In the genomic region with DNA sequence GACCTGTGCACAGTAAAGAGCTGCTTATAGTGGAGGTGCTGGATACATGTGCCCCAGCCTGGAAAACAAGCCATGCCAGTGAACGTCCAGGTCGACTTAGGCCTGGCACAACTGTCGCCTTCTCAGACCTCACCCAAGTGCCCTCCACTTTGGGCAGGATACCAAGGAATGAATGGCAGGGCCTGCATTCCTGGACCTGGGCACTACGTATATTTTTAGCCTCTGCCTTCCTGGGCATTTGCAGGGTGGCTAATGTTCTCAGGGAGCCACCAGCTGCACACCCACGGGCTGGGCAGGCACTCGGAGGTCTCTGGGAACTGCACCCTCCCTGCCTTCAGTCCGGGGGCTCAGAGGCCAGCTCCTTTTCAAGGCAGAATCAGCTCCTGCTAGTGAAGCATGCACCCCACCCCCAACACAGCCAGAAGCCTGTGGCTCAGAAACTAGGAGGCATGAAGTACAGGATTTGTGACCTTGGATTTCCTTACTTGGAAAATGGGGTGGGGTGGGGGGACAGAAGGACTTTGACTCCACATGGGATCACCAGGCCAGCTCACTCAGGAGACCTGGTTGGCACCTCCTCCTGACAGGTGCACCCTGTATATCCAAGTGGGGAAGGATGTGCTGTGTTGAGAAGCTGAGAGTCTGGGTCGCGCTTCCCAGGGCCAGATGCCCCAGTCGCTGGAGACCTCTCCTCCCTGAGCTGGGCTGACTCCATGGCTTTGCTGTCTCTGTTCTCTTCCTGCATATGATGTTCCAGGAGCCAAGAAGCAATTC, we compare ENCODE assay signal across 11 cellular contexts. TPM values are rescaled to one million over a fixed set of nuclear protein-coding genes. Genes with fewer than 3 reads are reported as not detected.
A peak's percentile ranks its signal among the peaks of the same experiment; 100 is the strongest.
DNase-seq lines count a peak whose midpoint lies in the region; ATAC-seq and TF ChIP-seq lines count a peak whose summit lies in the region.
"Had no signal": no experiment of that assay in that cellular context is flagged by ENCODE, and none has a peak within 500 bp of the region (broad histone marks: within the 10 kb centered on the region; RNA-seq: fewer than 3 reads in every experiment).

No MANE protein-coding gene starts in this region.

- CTCF ChIA-PET in activated CD4-positive, alpha-beta memory T cell treated with anti-CD3 and anti-CD28 coated beads, Interleukin-2, amount 10 ng/mL, durations not matched to agents 7 days and 5 days (lab: Charles Lee), result no interaction called here
- CTCF ChIA-PET in activated CD4-positive, alpha-beta memory T cell treated with anti-CD3 and anti-CD28 coated beads for 36 hours (lab: Charles Lee), result interaction anchor here (0.9 to 3.1 kb wide), 2 partner anchors 53 to 109 kb away, joined by 3 to 13 read pairs; no protein-coding TSS in a partner anchor
- CTCF ChIA-PET in SK-N-SH (lab: Yijun Ruan, JAX), result interaction anchor here (0.9 to 2.9 kb wide), 2 partner anchors 53 to 109 kb away, joined by 3 to 11 read pairs; no protein-coding TSS in a partner anchor

- H3K9me3 ChIP-seq in thoracic aorta, result no peaks in the 10 kb centered on the region
- H3K9me3 ChIP-seq in SK-N-SH, result no peaks in the 10 kb centered on the region

- peaks cover 42% of the 10 kb centered on the region for H3K4me1 Mint-ChIP-seq in activated CD4-positive, alpha-beta memory T cell treated with anti-CD3 and anti-CD28 coated beads, Interleukin-2, amount 10 ng/mL, durations not matched to agents 7 days and 5 days
- peaks cover 43% of the 10 kb centered on the region for H3K4me1 Mint-ChIP-seq in activated CD4-positive, alpha-beta memory T cell treated with anti-CD3 and anti-CD28 coated beads for 36 hours (ENCODE audit: low read depth)
- peaks cover 44 to 53% of the 10 kb centered on the region in 2 donors for H3K4me1 Mint-ChIP-seq in immature natural killer cell

- H3K27ac ChIP-seq in thoracic aorta (peak overlapping the region; percentile 53 to 98), SK-N-SH (ENCODE audit: low read depth in 2 of 2, low read length in 1 of 2) (no peak overlapping the region)
- H3K27ac ChIP-seq: brain microvascular endothelial cell had no signal

- H3K4me2 ChIP-seq in SK-N-SH, result no peak overlapping the region

- H3K79me2 ChIP-seq in SK-N-SH (ENCODE audit: insufficient read depth), result peaks cover 19% of the 10 kb centered on the region

- intact Hi-C loops in activated CD4-positive, alpha-beta memory T cell treated with anti-CD3 and anti-CD28 coated beads for 36 hours (cut with micrococcal nuclease), result loop anchor here (5.0 kb wide), 1 partner anchor 107 kb away; no protein-coding TSS in a partner anchor

- H3K27me3 Mint-ChIP-seq in activated CD4-positive, alpha-beta memory T cell treated with anti-CD3 and anti-CD28 coated beads, Interleukin-2, amount 10 ng/mL, durations not matched to agents 7 days and 5 days, result no peaks in the 10 kb centered on the region
- no peaks in the 10 kb centered on the region for H3K27me3 Mint-ChIP-seq in activated CD4-positive, alpha-beta memory T cell treated with anti-CD3 and anti-CD28 coated beads for 36 hours
- H3K27me3 Mint-ChIP-seq in immature natural killer cell (ENCODE audit: low read depth in 3 of 3), result peaks cover 15 to 29% (median 22%) of the 10 kb centered on the region in 3 donors

- no peak overlapping the region for H2AFZ ChIP-seq in SK-N-SH (ENCODE audit: low read depth)

- no peaks in the 10 kb centered on the region for H3K9me2 ChIP-seq in SK-N-SH

- H3F3A ChIP-seq in SK-N-SH (replicated peaks; ENCODE audit: insufficient read depth), result peaks cover 6% of the 10 kb centered on the region

- no peaks in the 10 kb centered on the region for H3K36me3 ChIP-seq in thoracic aorta
- peaks cover 0 to 5% of the 10 kb centered on the region in 2 experiments for H3K36me3 ChIP-seq in SK-N-SH (replicated peaks in 1 of 2; ENCODE audit: control insufficient read depth in 1 of 2, insufficient read depth in 2 of 2, low read length in 1 of 2)

- DNase-seq in activated CD4-positive, alpha-beta memory T cell treated with anti-CD3 and anti-CD28 coated beads, Interleukin-2, amount 10 ng/mL, durations not matched to agents 7 days and 5 days, result no peak
- no peak for DNase-seq in activated CD4-positive, alpha-beta memory T cell treated with anti-CD3 and anti-CD28 coated beads for 36 hours
- DNase-seq in immature natural killer cell (no peak), thoracic aorta (ENCODE audit: low spot score) (no peak), SK-N-SH (no peak), activated T-cell treated with anti-CD3 and anti-CD28 coated beads for 4 hours (no peak)
- DNase-seq: brain microvascular endothelial cell; erythroblast; NCI-H1436; stimulated activated CD4-positive, alpha-beta T cell treated with anti-CD3 and anti-CD28 coated beads, Interleukin-4, amount 100 ng/mL, for 4 hours; T-helper 1 cell had no signal

- H4K20me1 ChIP-seq in SK-N-SH (ENCODE audit: insufficient read depth), result peaks cover 18% of the 10 kb centered on the region

- TF ChIP-seq RAD21 in SK-N-SH (IDR thresholded peaks at IDR 0.05; ENCODE audit: low read length), result no peak

- no peak for ATAC-seq in thoracic aorta (ENCODE audit: insufficient number of reproducible peaks, low FRiP score, low read depth)

- H3K27me3 ChIP-seq in thoracic aorta (replicated peaks; ENCODE audit: insufficient read depth) (no peaks in the 10 kb centered on the region), SK-N-SH (ENCODE audit: insufficient read depth) (no peaks in the 10 kb centered on the region)

- H3K36me3 Mint-ChIP-seq in activated CD4-positive, alpha-beta memory T cell treated with anti-CD3 and anti-CD28 coated beads, Interleukin-2, amount 10 ng/mL, durations not matched to agents 7 days and 5 days (ENCODE audit: low read depth), result peaks cover 10% of the 10 kb centered on the region
- peaks cover 19% of the 10 kb centered on the region for H3K36me3 Mint-ChIP-seq in activated CD4-positive, alpha-beta memory T cell treated with anti-CD3 and anti-CD28 coated beads for 36 hours
- H3K36me3 Mint-ChIP-seq in immature natural killer cell, result peaks cover 0 to 6% (median 5%) of the 10 kb centered on the region in 3 donors

- H3K27ac Mint-ChIP-seq in activated CD4-positive, alpha-beta memory T cell treated with anti-CD3 and anti-CD28 coated beads, Interleukin-2, amount 10 ng/mL, durations not matched to agents 7 days and 5 days, result no peak overlapping the region
- H3K27ac Mint-ChIP-seq in activated CD4-positive, alpha-beta memory T cell treated with anti-CD3 and anti-CD28 coated beads for 36 hours, result no peak overlapping the region
- peak overlapping the region in 5 of 6 donors; percentile 92 to 96 (median 94) for H3K27ac Mint-ChIP-seq in immature natural killer cell

- WGBS in SK-N-SH (ENCODE audit: low lambda C conversion rate), result 82% methylated on average over 7 of the region's 10 CpGs

- H3K4me1 ChIP-seq in thoracic aorta (ENCODE audit: control insufficient read depth in 1 of 2, low read depth in 2 of 2), result peaks cover 24 to 34% of the 10 kb centered on the region in 2 donors
- H3K4me1 ChIP-seq in SK-N-SH (ENCODE audit: control insufficient read depth in 1 of 2, insufficient read depth in 2 of 2, low read depth in 1 of 2, low read length in 1 of 2), result peaks cover 9 to 31% of the 10 kb centered on the region in 2 experiments; a peak in 3 of 4 replicates

- no peak for TF ChIP-seq CTCF in thoracic aorta (IDR thresholded peaks at IDR 0.05)
- no peak for TF ChIP-seq CTCF in SK-N-SH (IDR thresholded peaks at IDR 0.05)

- POLR2A ChIA-PET in activated CD4-positive, alpha-beta memory T cell treated with anti-CD3 and anti-CD28 coated beads, Interleukin-2, amount 10 ng/mL, durations not matched to agents 7 days and 5 days (lab: Charles Lee), result interaction anchor here (1.1 to 2.1 kb wide), 2 partner anchors 14 to 54 kb away, joined by 3 to 7 read pairs; a partner anchor contains a TSS
- POLR2A ChIA-PET in activated CD4-positive, alpha-beta memory T cell treated with anti-CD3 and anti-CD28 coated beads for 36 hours (lab: Charles Lee), result interaction anchor here (1.1 to 2.6 kb wide), 2 partner anchors 53 to 54 kb away, joined by 6 to 14 read pairs; a partner anchor contains a TSS
- POLR2A ChIA-PET in SK-N-SH (lab: Yijun Ruan, JAX), result interaction anchor here (2.0 kb wide), 1 partner anchor 54 kb away, joined by 8 read pairs; a partner anchor contains a TSS

- peak overlapping the region; percentile 40 for H3K4me3 Mint-ChIP-seq in activated CD4-positive, alpha-beta memory T cell treated with anti-CD3 and anti-CD28 coated beads, Interleukin-2, amount 10 ng/mL, durations not matched to agents 7 days and 5 days
- H3K4me3 Mint-ChIP-seq in activated CD4-positive, alpha-beta memory T cell treated with anti-CD3 and anti-CD28 coated beads for 36 hours, result no peak overlapping the region
- peak overlapping the region in 3 of 5 donors; percentile 17 to 88 (median 35) for H3K4me3 Mint-ChIP-seq in immature natural killer cell

- no peak for TF ChIP-seq EP300 in SK-N-SH (IDR thresholded peaks at IDR 0.05; ENCODE audit: borderline replicate concordance in 1 of 2, low read depth in 1 of 2, low read length in 1 of 2)

- H3K9me3 Mint-ChIP-seq in activated CD4-positive, alpha-beta memory T cell treated with anti-CD3 and anti-CD28 coated beads, Interleukin-2, amount 10 ng/mL, durations not matched to agents 7 days and 5 days, result peaks cover 10% of the 10 kb centered on the region
- H3K9me3 Mint-ChIP-seq in activated CD4-positive, alpha-beta memory T cell treated with anti-CD3 and anti-CD28 coated beads for 36 hours, result peaks cover 14% of the 10 kb centered on the region
- H3K9me3 Mint-ChIP-seq in immature natural killer cell, result peaks cover 0 to 4% (median 2%) of the 10 kb centered on the region in 6 donors

- H3K4me3 ChIP-seq in thoracic aorta, result no peak overlapping the region
- H3K4me3 ChIP-seq in SK-N-SH (ENCODE audit: low read depth in 2 of 2, low read length in 1 of 2), result no peak overlapping the region

- H3K9ac ChIP-seq in SK-N-SH, result no peak overlapping the region

RNA-seq across cellular contexts. Expression of a gene that starts 2.5 kb away (rescaled TPM):
- 10 to 100 TPM; 38.9 to 39.0 TPM for total RNA-seq in activated CD4-positive, alpha-beta memory T cell treated with anti-CD3 and anti-CD28 coated beads, Interleukin-2, amount 10 ng/mL, durations not matched to agents 7 days and 5 days
- total RNA-seq in activated CD4-positive, alpha-beta memory T cell treated with anti-CD3 and anti-CD28 coated beads for 36 hours, result 10 to 100 TPM; 33.4 to 35.1 TPM
- polyA plus RNA-seq in immature natural killer cell (1 to 10 TPM in 2 of 3 donors, under 1 TPM in 1; 0.19 to 1.9 (median 1.4) TPM), SK-N-SH (2012; rRNA removed) (52.2 and 64.6 TPM in 2 replicates)
- total RNA-seq in thoracic aorta, result 10 to 100 TPM; 11.4 to 38.7 TPM
- polyA plus RNA-seq in SK-N-SH (2012; cell fraction: cytosol; rRNA removed), result 36.9 and 51.7 TPM in 2 replicates
- polyA plus RNA-seq in SK-N-SH (2012; cell fraction: nucleus; rRNA removed), result 45.2 and 49.2 TPM in 2 replicates

RNA-seq across cellular contexts. Expression of a gene that starts 23.4 kb away (rescaled TPM):
- 100 to 1,000 TPM; 243 to 246 TPM for total RNA-seq in activated CD4-positive, alpha-beta memory T cell treated with anti-CD3 and anti-CD28 coated beads, Interleukin-2, amount 10 ng/mL, durations not matched to agents 7 days and 5 days
- total RNA-seq in activated CD4-positive, alpha-beta memory T cell treated with anti-CD3 and anti-CD28 coated beads for 36 hours, result 100 to 1,000 TPM; 301 to 316 TPM
- polyA plus RNA-seq in immature natural killer cell (100 to 1,000 TPM; 497 to 643 (median 622) TPM), SK-N-SH (2012; rRNA removed) (687 and 801 TPM in 2 replicates)
- 100 to 1,000 TPM; 185 to 228 TPM for total RNA-seq in thoracic aorta
- polyA plus RNA-seq in SK-N-SH (2012; cell fraction: cytosol; rRNA removed), result 613 and 674 TPM in 2 replicates
- 549 and 666 TPM in 2 replicates for polyA plus RNA-seq in SK-N-SH (2012; cell fraction: nucleus; rRNA removed)

RNA-seq across cellular contexts. Expression of a gene that starts 23.8 kb away (rescaled TPM):
- total RNA-seq in activated CD4-positive, alpha-beta memory T cell treated with anti-CD3 and anti-CD28 coated beads, Interleukin-2, amount 10 ng/mL, durations not matched to agents 7 days and 5 days, result 10 to 100 TPM; 15.1 to 16.7 TPM
- 10 to 100 TPM; 13.7 to 15.2 TPM for total RNA-seq in activated CD4-positive, alpha-beta memory T cell treated with anti-CD3 and anti-CD28 coated beads for 36 hours
- under 1 TPM in 2 of 3 donors, not detected in 1; 0.39 to 0.68 TPM for polyA plus RNA-seq in immature natural killer cell
- total RNA-seq in thoracic aorta, result 10 to 100 TPM; 10.7 to 21.7 TPM
- polyA plus RNA-seq in SK-N-SH (2012; rRNA removed), result 10.7 and 13.1 TPM in 2 replicates
- polyA plus RNA-seq in SK-N-SH (2012; cell fraction: cytosol; rRNA removed), result 6.1 and 7.6 TPM in 2 replicates
- polyA plus RNA-seq in SK-N-SH (2012; cell fraction: nucleus; rRNA removed), result 38.4 and 51.9 TPM in 2 replicates

RNA-seq across cellular contexts. Expression of a gene that starts 54.1 kb away (rescaled TPM):
- 10 to 100 TPM; 18.0 to 20.0 TPM for total RNA-seq in activated CD4-positive, alpha-beta memory T cell treated with anti-CD3 and anti-CD28 coated beads, Interleukin-2, amount 10 ng/mL, durations not matched to agents 7 days and 5 days
- 10 to 100 TPM; 15.3 to 17.0 TPM for total RNA-seq in activated CD4-positive, alpha-beta memory T cell treated with anti-CD3 and anti-CD28 coated beads for 36 hours
- 1 to 10 TPM in 2 of 3 donors, under 1 TPM in 1; 0.04 to 3.2 (median 1.1) TPM for polyA plus RNA-seq in immature natural killer cell
- total RNA-seq in thoracic aorta, result 10 to 100 TPM; 10.4 to 11.0 TPM
- 2.9 and 4.8 TPM in 2 replicates for polyA plus RNA-seq in SK-N-SH (2012; rRNA removed)
- 6.3 and 6.6 TPM in 2 replicates for polyA plus RNA-seq in SK-N-SH (2012; cell fraction: cytosol; rRNA removed)
- 17.4 and 27.1 TPM in 2 replicates for polyA plus RNA-seq in SK-N-SH (2012; cell fraction: nucleus; rRNA removed)

Comparison
In these comparisons a context has a peak if more than half of its experiments do, and no peak if none do; other contexts are left out.
1. H3K27ac Mint-ChIP-seq: peak in immature natural killer cell (5 of 6); none in activated CD4-positive, alpha-beta memory T cell treated with anti-CD3 and anti-CD28 coated beads, Interleukin-2, amount 10 ng/mL, durations not matched to agents 7 days and 5 days (single experiment) and activated CD4-positive, alpha-beta memory T cell treated with anti-CD3 and anti-CD28 coated beads for 36 hours (single experiment).
2. H3K27ac ChIP-seq: peak in thoracic aorta (2 of 2); none in SK-N-SH (0 of 2).